Comparison of ENCODE assay signal across 1 cellular context in the genomic region with DNA sequence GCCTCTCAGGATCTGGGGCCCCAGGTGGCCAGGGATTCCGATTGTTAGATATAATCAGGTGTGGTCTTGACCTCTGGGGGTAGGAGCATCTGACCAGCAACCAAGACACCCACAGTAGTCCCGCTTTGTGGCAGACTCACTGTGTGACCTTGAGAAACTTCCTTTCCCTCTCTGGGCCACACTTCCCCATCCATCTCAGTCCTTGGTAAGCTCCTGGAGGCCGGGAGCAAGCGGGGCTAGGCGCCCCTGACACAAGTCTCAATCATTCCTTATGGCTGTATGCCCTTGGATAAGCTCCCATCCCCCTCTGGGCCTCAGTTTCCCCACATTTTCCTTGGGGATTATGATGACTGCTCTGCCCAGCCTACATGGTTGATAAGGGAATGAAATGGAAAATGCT.
A peak's percentile ranks its signal among the peaks of the same experiment; 100 is the strongest.
TF ChIP-seq lines count a peak whose summit lies in the region.

No MANE protein-coding gene starts in this region.

TF ChIP-seq in HepG2, 621 proteins besides CTCF, POLR2A, EP300 and RAD21 (continued from another document):
- TF ChIP-seq, protein P1, sequence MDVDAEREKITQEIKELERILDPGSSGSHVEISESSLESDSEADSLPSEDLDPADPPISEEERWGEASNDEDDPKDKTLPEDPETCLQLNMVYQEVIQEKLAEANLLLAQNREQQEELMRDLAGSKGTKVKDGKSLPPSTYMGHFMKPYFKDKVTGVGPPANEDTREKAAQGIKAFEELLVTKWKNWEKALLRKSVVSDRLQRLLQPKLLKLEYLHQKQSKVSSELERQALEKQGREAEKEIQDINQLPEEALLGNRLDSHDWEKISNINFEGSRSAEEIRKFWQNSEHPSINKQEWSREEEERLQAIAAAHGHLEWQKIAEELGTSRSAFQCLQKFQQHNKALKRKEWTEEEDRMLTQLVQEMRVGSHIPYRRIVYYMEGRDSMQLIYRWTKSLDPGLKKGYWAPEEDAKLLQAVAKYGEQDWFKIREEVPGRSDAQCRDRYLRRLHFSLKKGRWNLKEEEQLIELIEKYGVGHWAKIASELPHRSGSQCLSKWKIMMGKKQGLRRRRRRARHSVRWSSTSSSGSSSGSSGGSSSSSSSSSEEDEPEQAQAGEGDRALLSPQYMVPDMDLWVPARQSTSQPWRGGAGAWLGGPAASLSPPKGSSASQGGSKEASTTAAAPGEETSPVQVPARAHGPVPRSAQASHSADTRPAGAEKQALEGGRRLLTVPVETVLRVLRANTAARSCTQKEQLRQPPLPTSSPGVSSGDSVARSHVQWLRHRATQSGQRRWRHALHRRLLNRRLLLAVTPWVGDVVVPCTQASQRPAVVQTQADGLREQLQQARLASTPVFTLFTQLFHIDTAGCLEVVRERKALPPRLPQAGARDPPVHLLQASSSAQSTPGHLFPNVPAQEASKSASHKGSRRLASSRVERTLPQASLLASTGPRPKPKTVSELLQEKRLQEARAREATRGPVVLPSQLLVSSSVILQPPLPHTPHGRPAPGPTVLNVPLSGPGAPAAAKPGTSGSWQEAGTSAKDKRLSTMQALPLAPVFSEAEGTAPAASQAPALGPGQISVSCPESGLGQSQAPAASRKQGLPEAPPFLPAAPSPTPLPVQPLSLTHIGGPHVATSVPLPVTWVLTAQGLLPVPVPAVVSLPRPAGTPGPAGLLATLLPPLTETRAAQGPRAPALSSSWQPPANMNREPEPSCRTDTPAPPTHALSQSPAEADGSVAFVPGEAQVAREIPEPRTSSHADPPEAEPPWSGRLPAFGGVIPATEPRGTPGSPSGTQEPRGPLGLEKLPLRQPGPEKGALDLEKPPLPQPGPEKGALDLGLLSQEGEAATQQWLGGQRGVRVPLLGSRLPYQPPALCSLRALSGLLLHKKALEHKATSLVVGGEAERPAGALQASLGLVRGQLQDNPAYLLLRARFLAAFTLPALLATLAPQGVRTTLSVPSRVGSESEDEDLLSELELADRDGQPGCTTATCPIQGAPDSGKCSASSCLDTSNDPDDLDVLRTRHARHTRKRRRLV (CRISPR knock-in tag; IDR thresholded peaks at IDR 0.05): no peak
- TF ChIP-seq ZNF768 (CRISPR knock-in tag; IDR thresholded peaks at IDR 0.05) (peak; percentile 95), YY1 (IDR thresholded peaks at IDR 0.05; ENCODE audit: insufficient read depth, insufficient replicate concordance, low read depth, low read length) (no peak), SRY (CRISPR knock-in tag; IDR thresholded peaks at IDR 0.05) (peak; percentile 3; the same call in 1 of the 2 replicates), SPEN (CRISPR knock-in tag; IDR thresholded peaks at IDR 0.05; ENCODE audit: low read depth) (no peak)
TF ChIP-seq in HepG2: peak in this region for 3.
